ENCODE assay signal across 28 cellular contexts in genomic region chr7:110480964-110481363, GRCh38.
"Had no signal": no experiment of that assay in that cellular context is flagged by ENCODE, and none has a peak within 500 bp of the region (broad histone marks: within the 10 kb centered on the region; RNA-seq: fewer than 3 reads in every experiment).

No MANE protein-coding gene starts in this region.

- H3K4me3 ChIP-seq: colonic mucosa, coronary artery, dorsolateral prefrontal cortex, esophagus muscularis mucosa, esophagus squamous epithelium, gastrocnemius medialis, gastroesophageal sphincter, heart left ventricle, heart right ventricle had no signal

- H3K27ac ChIP-seq: colonic mucosa, coronary artery, dorsolateral prefrontal cortex, epithelial cell of prostate, esophagus muscularis mucosa, esophagus squamous epithelium, foreskin keratinocyte, gastrocnemius medialis, gastroesophageal sphincter, heart left ventricle, heart right ventricle had no signal

- ATAC-seq: effector memory CD8-positive, alpha-beta T cell; esophagus mucosa; foreskin keratinocyte; gastrocnemius medialis; gastroesophageal sphincter; heart left ventricle; heart right ventricle had no signal

- H3K9me3 ChIP-seq: colonic mucosa, gastrocnemius medialis had no signal

- DNase-seq: colonic mucosa; cortex of kidney; dermis blood vessel endothelial cell; dorsolateral prefrontal cortex; effector CD4-positive, alpha-beta T cell; effector CD8-positive, alpha-beta T cell; effector memory CD4-positive, alpha-beta T cell; effector memory CD8-positive, alpha-beta T cell; endodermal cell; erythroblast; esophagus squamous epithelium; foreskin fibroblast; foreskin melanocyte; gastrocnemius medialis; glutamatergic neuron; head of caudate nucleus; heart left ventricle; heart right ventricle had no signal

- FAIRE-seq: colon, endometrium, endothelial cell of umbilical vein, frontal cortex had no signal

- H3K4me1 ChIP-seq: colonic mucosa, esophagus muscularis mucosa, esophagus squamous epithelium, foreskin keratinocyte, gastrocnemius medialis, gastroesophageal sphincter, heart left ventricle, heart right ventricle had no signal

- H3K36me3 ChIP-seq: colonic mucosa, esophagus muscularis mucosa, esophagus squamous epithelium, gastrocnemius medialis, gastroesophageal sphincter, heart left ventricle, heart right ventricle had no signal
